In the genomic region with DNA sequence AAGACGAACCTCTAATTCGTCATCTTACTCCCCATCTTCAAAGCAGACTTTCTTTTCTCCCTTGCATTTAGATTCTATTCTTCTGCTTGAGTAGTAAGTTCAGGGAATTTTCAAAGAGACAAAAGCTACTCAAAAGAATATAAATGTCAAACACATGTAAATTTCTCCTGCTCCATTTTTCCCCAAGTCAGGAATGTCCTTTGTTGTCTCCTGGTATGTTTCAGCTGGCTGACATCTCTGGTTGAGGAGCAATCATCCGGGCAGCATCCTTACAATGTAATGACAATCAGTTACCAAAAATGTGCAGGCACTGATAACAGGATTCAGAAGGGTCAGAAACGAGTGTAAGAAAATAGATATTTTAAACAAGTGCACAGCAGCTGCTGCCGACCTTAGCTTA, we compare ENCODE assay signal across 35 cellular contexts. TPM values are rescaled to one million over a fixed set of nuclear protein-coding genes. Genes with fewer than 3 reads are reported as not detected.
"Had no signal": no experiment of that assay in that cellular context is flagged by ENCODE, and none has a peak within 500 bp of the region (broad histone marks: within the 10 kb centered on the region; RNA-seq: fewer than 3 reads in every experiment).

No MANE protein-coding gene starts in this region.

- H3K9me3 ChIP-seq: left ventricle myocardium inferior, psoas muscle, sigmoid colon, upper lobe of right lung had no signal

- H3K4me3 ChIP-seq: coronary artery, dorsolateral prefrontal cortex, gastroesophageal sphincter, left ventricle myocardium inferior, lung, psoas muscle, sigmoid colon, upper lobe of right lung had no signal

- H3K27me3 ChIP-seq: brain microvascular endothelial cell, dorsolateral prefrontal cortex, gastroesophageal sphincter, sigmoid colon, upper lobe of right lung had no signal

- H3K4me1 ChIP-seq: gastroesophageal sphincter, parathyroid adenoma, psoas muscle, sigmoid colon, upper lobe of right lung had no signal

- H3K79me2 ChIP-seq: parathyroid adenoma had no signal

- FAIRE-seq: astrocyte, small intestine had no signal

- H3K4me3 Mint-ChIP-seq: activated CD4-positive, alpha-beta memory T cell treated with anti-CD3 and anti-CD28 coated beads, Interleukin-2, amount 10 ng/mL, durations not matched to agents 7 days and 5 days; activated CD4-positive, alpha-beta T cell treated with anti-CD3 and anti-CD28 coated beads, Interleukin-2, amount 10 ng/mL, durations not matched to agents 7 days and 5 days; activated T-cell treated with anti-CD3 and anti-CD28 coated beads, Interleukin-2, amount 50 U/mL, for 4 hours; activated T-helper 17 cell treated with anti-CD3 and anti-CD28 coated beads, Interleukin-2, amount 50 U/mL, for 72 hours; nephron progenitor cell; stimulated activated effector memory CD8-positive, alpha-beta T cell treated with anti-CD3 and anti-CD28 coated beads, Interleukin-12 subunit alpha, Interleukin-12 subunit beta, amount 100 ng/mL, for 72 hours; stimulated activated naive CD8-positive, alpha-beta T cell treated with anti-CD3 and anti-CD28 coated beads, Interleukin-15, Interleukin-2, amounts not matched to agents 100 ng/mL and 50 ng/mL, for 24 hours had no signal

- H3K36me3 ChIP-seq: brain microvascular endothelial cell, gastroesophageal sphincter, left ventricle myocardium inferior, sigmoid colon, upper lobe of right lung had no signal

- H3K27ac ChIP-seq: brain microvascular endothelial cell, coronary artery, dorsolateral prefrontal cortex, gastroesophageal sphincter, left ventricle myocardium inferior, parathyroid adenoma, psoas muscle, sigmoid colon, upper lobe of right lung had no signal

- DNase-seq: activated CD4-positive, alpha-beta memory T cell treated with anti-CD3 and anti-CD28 coated beads, Interleukin-2, amount 10 ng/mL, durations not matched to agents 7 days and 5 days; activated CD4-positive, alpha-beta T cell treated with anti-CD3 and anti-CD28 coated beads for 1 hour; activated CD4-positive, alpha-beta T cell treated with anti-CD3 and anti-CD28 coated beads, Interleukin-2, amount 10 ng/mL, durations not matched to agents 7 days and 5 days; activated gamma-delta T cell treated with Interleukin-2 at 50 U/mL for 16 hours; activated naive CD4-positive, alpha-beta T cell treated with anti-CD3 and anti-CD28 coated beads, Interleukin-2, amount 50 U/mL, for 16 hours; activated T-cell treated with anti-CD3 and anti-CD28 coated beads, Interleukin-2, amount 50 U/mL, for 4 hours; amniotic stem cell; brain microvascular endothelial cell; dorsolateral prefrontal cortex; effector memory CD4-positive, alpha-beta T cell; hippocampal formation; islet precursor cell; left ventricle myocardium inferior; nephron progenitor cell; occipital lobe; psoas muscle; sigmoid colon; small intestine; stimulated activated CD4-positive, alpha-beta T cell treated with anti-CD3 and anti-CD28 coated beads, Interleukin-4, amount 100 ng/mL, for 24 hours; T-helper 2 cell; upper lobe of right lung had no signal

- H3K27ac Mint-ChIP-seq: activated CD4-positive, alpha-beta memory T cell treated with anti-CD3 and anti-CD28 coated beads, Interleukin-2, amount 10 ng/mL, durations not matched to agents 7 days and 5 days; activated CD4-positive, alpha-beta T cell treated with anti-CD3 and anti-CD28 coated beads, Interleukin-2, amount 10 ng/mL, durations not matched to agents 7 days and 5 days; activated T-helper 17 cell treated with anti-CD3 and anti-CD28 coated beads, Interleukin-2, amount 50 U/mL, for 72 hours; nephron progenitor cell; stimulated activated effector memory CD8-positive, alpha-beta T cell treated with anti-CD3 and anti-CD28 coated beads, Interleukin-12 subunit alpha, Interleukin-12 subunit beta, amount 100 ng/mL, for 72 hours; stimulated activated naive CD8-positive, alpha-beta T cell treated with anti-CD3 and anti-CD28 coated beads, Interleukin-15, Interleukin-2, amounts not matched to agents 100 ng/mL and 50 ng/mL, for 24 hours had no signal

- H3K4me1 Mint-ChIP-seq: activated T-helper 17 cell treated with anti-CD3 and anti-CD28 coated beads, Interleukin-2, amount 50 U/mL, for 72 hours; nephron progenitor cell; stimulated activated effector memory CD8-positive, alpha-beta T cell treated with anti-CD3 and anti-CD28 coated beads, Interleukin-12 subunit alpha, Interleukin-12 subunit beta, amount 100 ng/mL, for 72 hours had no signal

- H3K36me3 Mint-ChIP-seq: stimulated activated effector memory CD8-positive, alpha-beta T cell treated with anti-CD3 and anti-CD28 coated beads, Interleukin-12 subunit alpha, Interleukin-12 subunit beta, amount 100 ng/mL, for 72 hours had no signal

- H3K9ac ChIP-seq: parathyroid adenoma had no signal

- H2AFZ ChIP-seq: parathyroid adenoma had no signal

- H3K9me3 Mint-ChIP-seq: activated CD4-positive, alpha-beta memory T cell treated with anti-CD3 and anti-CD28 coated beads, Interleukin-2, amount 10 ng/mL, durations not matched to agents 7 days and 5 days; activated CD4-positive, alpha-beta T cell treated with anti-CD3 and anti-CD28 coated beads, Interleukin-2, amount 10 ng/mL, durations not matched to agents 7 days and 5 days; activated T-helper 17 cell treated with anti-CD3 and anti-CD28 coated beads, Interleukin-2, amount 50 U/mL, for 72 hours; stimulated activated naive CD8-positive, alpha-beta T cell treated with anti-CD3 and anti-CD28 coated beads, Interleukin-15, Interleukin-2, amounts not matched to agents 100 ng/mL and 50 ng/mL, for 24 hours had no signal

RNA-seq across cellular contexts. Expression of gene PPP1R2B, which starts 47.6 kb away (rescaled TPM):
- total RNA-seq: activated CD4-positive, alpha-beta memory T cell treated with anti-CD3 and anti-CD28 coated beads, Interleukin-2, amount 10 ng/mL, durations not matched to agents 7 days and 5 days; astrocyte; cardiac septum; cerebellum; left ventricle myocardium inferior; mesenteric fat pad; mucosa of gallbladder; sigmoid colon; subcutaneous adipose tissue; upper lobe of right lung had no signal
- polyA plus RNA-seq: fibroblast of lung had no signal
